9 cellular contexts compared by ENCODE assay signal in genomic region chr1:40059960-40060337, GRCh38. TPM values are rescaled to one million over a fixed set of nuclear protein-coding genes. Genes with fewer than 3 reads are reported as not detected.
A peak's percentile ranks its signal among the peaks of the same experiment; 100 is the strongest.
DNase-seq lines count a peak whose midpoint lies in the region; ATAC-seq and TF ChIP-seq lines count a peak whose summit lies in the region.
"Had no signal": no experiment of that assay in that cellular context is flagged by ENCODE, and none has a peak within 500 bp of the region (broad histone marks: within the 10 kb centered on the region; RNA-seq: fewer than 3 reads in every experiment).

No MANE protein-coding gene starts in this region.

- H3K4me3 Mint-ChIP-seq in neural crest cell: no peak overlapping the region

- H3K9me3 ChIP-seq in DND-41 (ENCODE audit: insufficient read depth, low read length, severe bottlenecking) (no peaks in the 10 kb centered on the region), mammary epithelial cell (replicated peaks; ENCODE audit: insufficient read depth, low read length) (no peaks in the 10 kb centered on the region), HAP-1 (no peaks in the 10 kb centered on the region), aorta (ENCODE audit: control insufficient read depth, low read length) (no peaks in the 10 kb centered on the region)
- H3K9me3 ChIP-seq: adrenal gland had no signal

- TF ChIP-seq CTCF in DND-41 (IDR thresholded peaks at IDR 0.05; ENCODE audit: borderline replicate concordance, extremely low read depth, low read length, poor library complexity, severe bottlenecking): no peak
- no peak for TF ChIP-seq CTCF in mammary epithelial cell (conservative IDR thresholded peaks at IDR 0.05 in 1 of 2, IDR thresholded peaks at IDR 0.05 in 1 of 2; ENCODE audit: extremely low read depth in 1 of 2, insufficient read depth in 1 of 2, low read depth in 1 of 2, low read length in 2 of 2)
- no peak for TF ChIP-seq CTCF in neural crest cell (conservative IDR thresholded peaks at IDR 0.05)

- H3K27ac Mint-ChIP-seq in neural crest cell (ENCODE audit: unreplicated experiment): peak overlapping the region; percentile 75

- CTCF ChIA-PET in mammary epithelial cell (lab: Charles Lee; ENCODE audit: low non-redundant PET): no interaction called here

- H3K79me2 ChIP-seq in DND-41 (ENCODE audit: insufficient read depth, low read length): peaks cover 40% of the 10 kb centered on the region
- H3K79me2 ChIP-seq in mammary epithelial cell (ENCODE audit: insufficient read depth, low read length): peaks cover 93% of the 10 kb centered on the region

- H3K36me3 Mint-ChIP-seq in neural crest cell (ENCODE audit: low read depth): peaks cover 8% of the 10 kb centered on the region

- peaks cover 30% of the 10 kb centered on the region for H4K20me1 ChIP-seq in DND-41 (ENCODE audit: insufficient read depth, low read length)
- H4K20me1 ChIP-seq in mammary epithelial cell (ENCODE audit: insufficient read depth, low read length): peaks cover 7% of the 10 kb centered on the region

- in situ Hi-C loops in mammary epithelial cell (cut with MboI; ENCODE audit: low sequenced_read_pairs in 2 of 2) (no loop called here), HAP-1 (cut with MboI; ENCODE audit: low sequenced_read_pairs) (no loop called here)

- 22% methylated on average over 3 of the region's 3 CpGs for WGBS in mammary epithelial cell (ENCODE audit: low coverage, missing lambda C conversion rate)
- WGBS in aorta, 2 donors: 57 to 61% methylated on average over 3 of the region's 3 CpGs

- H2AFZ ChIP-seq in DND-41 (ENCODE audit: low read depth, low read length) (no peak overlapping the region), mammary epithelial cell (ENCODE audit: low read depth, low read length) (no peak overlapping the region)

- dilution Hi-C loops in mammary epithelial cell (cut with HindIII; ENCODE audit: low sequenced_read_pairs): no loop called here

- H3K9me3 Mint-ChIP-seq in neural crest cell: no peaks in the 10 kb centered on the region

- H3K27ac ChIP-seq in DND-41 (ENCODE audit: low read length): peak overlapping the region; percentile 69
- H3K27ac ChIP-seq in mammary epithelial cell (ENCODE audit: insufficient read depth, low read depth, low read length): peak overlapping the region; percentile 1
- H3K27ac ChIP-seq in aorta (ENCODE audit: low read depth in 1 of 2, low read length in 2 of 2): peak overlapping the region in 1 of 2 donors; percentile 51

- intact Hi-C loops in mammary epithelial cell (cut with micrococcal nuclease): no loop called here
- intact Hi-C loops in aorta (cut with DNase I): no loop called here

- H3K4me2 ChIP-seq in DND-41 (ENCODE audit: insufficient read depth, low read length) (no peak overlapping the region), mammary epithelial cell (ENCODE audit: insufficient read depth, low read depth, low read length) (peak overlapping the region; percentile 65)

- peaks cover 42% of the 10 kb centered on the region for H3K4me1 ChIP-seq in DND-41 (ENCODE audit: insufficient read depth, low read length)
- H3K4me1 ChIP-seq in mammary epithelial cell (ENCODE audit: insufficient read depth, low read length): peaks cover 34% of the 10 kb centered on the region
- H3K4me1 ChIP-seq in HAP-1: no peaks in the 10 kb centered on the region; the same call in 1 of the 2 replicates
- peaks cover 8% of the 10 kb centered on the region in 2 donors for H3K4me1 ChIP-seq in aorta (ENCODE audit: control insufficient read depth in 1 of 2, insufficient read depth in 2 of 2, low read length in 2 of 2)

- H3K9ac ChIP-seq in DND-41 (ENCODE audit: low read depth, low read length) (no peak overlapping the region), mammary epithelial cell (ENCODE audit: insufficient read depth, low read length) (no peak overlapping the region)

- ATAC-seq in DND-41 (ENCODE audit: insufficient read depth, low read depth): peak; percentile 67
- ATAC-seq in aorta (ENCODE audit: low FRiP score): no peak
- no peak for ATAC-seq in HG03342 (IDR thresholded peaks at IDR 0.05; ENCODE audit: unreplicated experiment)

- peaks cover 16% of the 10 kb centered on the region for H3K4me1 Mint-ChIP-seq in neural crest cell

- no peaks in the 10 kb centered on the region for H3K27me3 Mint-ChIP-seq in neural crest cell (ENCODE audit: low read depth)

- DNase-seq in DND-41 (peak; percentile 33), MV-4-11 (lab: John Stamatoyannopoulos, UW) (peak; percentile 58), mammary epithelial cell (peak; percentile 43), neural crest cell (ENCODE audit: low read depth, low spot score) (no peak), HAP-1 (ENCODE audit: low spot score in 2 of 2) (no peak), cerebellum (ENCODE audit: low spot score) (no peak), aorta (no peak)
- DNase-seq: adrenal gland had no signal

- H3K36me3 ChIP-seq in DND-41 (ENCODE audit: insufficient read depth, low read length): peaks cover 69% of the 10 kb centered on the region
- peaks cover 43% of the 10 kb centered on the region for H3K36me3 ChIP-seq in mammary epithelial cell (ENCODE audit: insufficient read depth, low read length)
- H3K36me3 ChIP-seq in HAP-1 (replicated peaks): peaks cover 54% of the 10 kb centered on the region
- H3K36me3 ChIP-seq in aorta (ENCODE audit: control insufficient read depth in 1 of 2, insufficient read depth in 2 of 2, low read length in 1 of 2): peaks cover 21% of the 10 kb centered on the region in 2 donors

- BruUV-seq in mammary epithelial cell (replicated peaks; lab: Mats Ljungman, UMichigan): no TSS peak

- H3K27me3 ChIP-seq in DND-41 (ENCODE audit: insufficient read depth, low read length, poor library complexity) (no peaks in the 10 kb centered on the region), mammary epithelial cell (ENCODE audit: insufficient read depth, low read length) (no peaks in the 10 kb centered on the region), HAP-1 (ENCODE audit: low read depth) (no peaks in the 10 kb centered on the region), aorta (ENCODE audit: control insufficient read depth in 1 of 2, insufficient read depth in 2 of 2, low read length in 1 of 2) (no peaks in the 10 kb centered on the region)
- H3K27me3 ChIP-seq: adrenal gland had no signal

- H3K4me3 ChIP-seq in DND-41 (ENCODE audit: low read depth in 1 of 2, low read length in 2 of 2) (no peak overlapping the region), mammary epithelial cell (replicated peaks in 1 of 3; ENCODE audit: insufficient read depth in 1 of 3, low read depth in 2 of 3, low read length in 3 of 3) (no peak overlapping the region), HAP-1 (no peak overlapping the region), aorta (ENCODE audit: low read length in 2 of 2) (no peak overlapping the region)

RNA-seq across cellular contexts. Expression of gene CAP1, which starts 19.4 kb away (rescaled TPM):
- total RNA-seq in mammary epithelial cell (100 to 1,000 TPM; 715 to 877 TPM), neural crest cell (213 TPM in 2 replicates), cerebellum (78.8 TPM), aorta (100 to 1,000 TPM; 373 to 493 TPM)
- polyA plus RNA-seq in mammary epithelial cell (788 TPM), aorta (100 to 1,000 TPM; 209 to 269 TPM)
- 546 TPM for polyA minus RNA-seq in mammary epithelial cell

RNA-seq across cellular contexts. Expression of gene PPT1, which starts 37.1 kb away (rescaled TPM):
- total RNA-seq in mammary epithelial cell (10 to 100 TPM; 22.5 to 36.9 TPM), neural crest cell (91.2 and 95.4 TPM in 2 replicates), cerebellum (37.0 TPM), aorta (10 to 100 TPM; 80.5 to 84.2 TPM)
- polyA plus RNA-seq in mammary epithelial cell (42.8 TPM), aorta (10 to 100 TPM; 56.7 to 93.7 TPM)
- 108 TPM for polyA minus RNA-seq in mammary epithelial cell

Comparison
In these comparisons a context has a peak if more than half of its experiments do, and no peak if none do; other contexts are left out.
1. DNase-seq: peak in DND-41 (single experiment), MV-4-11 (single experiment) and mammary epithelial cell (single experiment); none in neural crest cell (single experiment), HAP-1 (0 of 2), cerebellum (single experiment) and aorta (0 of 2).